Comparison of ENCODE assay signal across 24 cellular contexts in genomic region chr6:40227735-40228134, GRCh38.
DNase-seq lines count a peak whose midpoint lies in the region; ATAC-seq, FAIRE-seq and TF ChIP-seq lines count a peak whose summit lies in the region.
"Had no signal": no experiment of that assay in that cellular context is flagged by ENCODE, and none has a peak within 500 bp of the region (broad histone marks: within the 10 kb centered on the region; RNA-seq: fewer than 3 reads in every experiment).

No MANE protein-coding gene starts in this region.

- H3K9me3 Mint-ChIP-seq in GM23338, result no peaks in the 10 kb centered on the region

- no peaks in the 10 kb centered on the region for H3K27me3 ChIP-seq in GM23338 (ENCODE audit: insufficient read depth)
- H3K27me3 ChIP-seq in H1 (replicated peaks in 1 of 4; ENCODE audit: control insufficient read depth in 3 of 4, extremely low read depth in 1 of 4, insufficient read depth in 3 of 4, low read length in 3 of 4), result no peaks in the 10 kb centered on the region
- no peaks in the 10 kb centered on the region for H3K27me3 ChIP-seq in aorta (ENCODE audit: control insufficient read depth in 1 of 2, insufficient read depth in 2 of 2, low read length in 1 of 2)
- H3K27me3 ChIP-seq: BLaER1 treated with 17β-estradiol and CSF1 and Interleukin-3, amounts not matched to agents 10 nM and 100 nM had no signal

- WGBS in H1 (ENCODE audit: extremely low coverage in 1 of 2, insufficient coverage in 1 of 2, insufficient read length in 1 of 2, insufficient replicate concordance in 2 of 2, low coverage in 1 of 2, low lambda C conversion rate in 2 of 2, missing lambda C conversion rate in 1 of 2), 2 experiments, result 62% methylated on average over 8 of the region's 8 CpGs; no CpG with 5 or more reads in 1 of the 2 experiments
- 66 to 74% methylated on average over 8 of the region's 8 CpGs for WGBS in aorta, 2 donors

- H3K27ac Mint-ChIP-seq in GM23338, result no peak overlapping the region
- H3K27ac Mint-ChIP-seq: B cell; CD4-positive, alpha-beta T cell; CD8-positive, alpha-beta T cell had no signal

- POLR2A ChIA-PET in H1 (lab: Charles Lee; ENCODE audit: partially characterized antibody), result interaction anchor here (1.2 kb wide), 1 partner anchor 9 kb away, joined by 3 read pairs; no protein-coding TSS in a partner anchor

- H3K4me1 ChIP-seq in GM23338 (ENCODE audit: insufficient read depth) (no peaks in the 10 kb centered on the region), H1 (replicated peaks in 1 of 4; ENCODE audit: control insufficient read depth in 3 of 4, insufficient read depth in 4 of 4, low read length in 3 of 4) (peaks cover 0 to 6% (median 3%) of the 10 kb centered on the region in 4 experiments; a peak in 3 of 7 replicates), aorta (ENCODE audit: control insufficient read depth in 1 of 2, insufficient read depth in 2 of 2, low read length in 2 of 2) (no peaks in the 10 kb centered on the region)
- H3K4me1 ChIP-seq: A549; BLaER1 treated with 17β-estradiol and CSF1 and Interleukin-3, amounts not matched to agents 10 nM and 100 nM had no signal

- TF ChIP-seq CTCF in GM23338 (conservative IDR thresholded peaks at IDR 0.05; ENCODE audit: low read depth in 2 of 2) (no peak), H1 (IDR thresholded peaks at IDR 0.05; ENCODE audit: control extremely low read depth in 1 of 3, insufficient read depth in 1 of 3, low read depth in 1 of 3, low read length in 3 of 3) (no peak)

- H3K23ac ChIP-seq in H1 (ENCODE audit: insufficient read length), result no peak overlapping the region

- no peak for TF ChIP-seq RAD21 in H1 (IDR thresholded peaks at IDR 0.05 in 1 of 2, conservative IDR thresholded peaks at IDR 0.05 in 1 of 2; ENCODE audit: low read depth in 2 of 2, low read length in 2 of 2)

- H3K27ac ChIP-seq in GM23338 (ENCODE audit: low read depth) (no peak overlapping the region), H1 (ENCODE audit: low read depth, low read length) (no peak overlapping the region), aorta (ENCODE audit: low read depth in 1 of 2, low read length in 2 of 2) (no peak overlapping the region)
- H3K27ac ChIP-seq: 22Rv1; A549; BLaER1 treated with 17β-estradiol and CSF1 and Interleukin-3, amounts not matched to agents 10 nM and 100 nM; C4-2B had no signal

- no peak overlapping the region for H2BK5ac ChIP-seq in H1 (ENCODE audit: low read depth, low read length)

- H3K4me3 ChIP-seq in GM23338 (no peak overlapping the region), H1 (ENCODE audit: extremely low read depth in 1 of 4, insufficient read depth in 2 of 4, low read depth in 3 of 4, low read length in 4 of 4) (no peak overlapping the region), aorta (ENCODE audit: low read length in 2 of 2) (no peak overlapping the region)
- H3K4me3 ChIP-seq: A549; BLaER1 treated with 17β-estradiol and CSF1 and Interleukin-3, amounts not matched to agents 10 nM and 100 nM; GM12878 had no signal

- no peak overlapping the region for H3K14ac ChIP-seq in H1 (ENCODE audit: insufficient read length)

- no peak overlapping the region for H2BK20ac ChIP-seq in H1 (ENCODE audit: low read length)

- H2BK120ac ChIP-seq in H1 (replicated peaks; ENCODE audit: low read depth, low read length), result no peak overlapping the region

- DNase-seq in COLO668 (lab: John Stamatoyannopoulos, UW; ENCODE audit: unreplicated experiment) (peak; percentile 2), GM23338 (ENCODE audit: low spot score) (peak; percentile 7), NCI-H510A treated with DMSO at 0.1 percent for 48 hours (lab: John Stamatoyannopoulos, UW) (peak; percentile 19), H1 (ENCODE audit: low read depth in 1 of 2, low spot score in 2 of 2) (no peak), left lobe of liver (ENCODE audit: low spot score) (no peak), LoVo (ENCODE audit: low spot score) (no peak), aorta (no peak)
- no peak for DNase-seq in stimulated activated CD8-positive, alpha-beta memory T cell treated with anti-CD3 and anti-CD28 coated beads, Interleukin-4, amount 100 ng/mL, for 48 hours
- DNase-seq: AML-193; CD4-positive, alpha-beta T cell; CD8-positive, alpha-beta T cell; COR-L47; DMS79 treated with DMSO at 0.1 percent for 48 hours; EL; GDM1 had no signal

- H4K91ac ChIP-seq in H1 (replicated peaks; ENCODE audit: insufficient read length, low read length), result no peak overlapping the region

- no peaks in the 10 kb centered on the region for H3K79me2 ChIP-seq in GM23338 (replicated peaks; ENCODE audit: insufficient read depth)
- H3K79me2 ChIP-seq in H1 (ENCODE audit: control insufficient read depth in 1 of 2, insufficient read depth in 2 of 2, low read length in 2 of 2), result no peaks in the 10 kb centered on the region

- no peaks in the 10 kb centered on the region for H3K79me1 ChIP-seq in H1 (ENCODE audit: low read depth, low read length)

- no peak overlapping the region for H3K9ac ChIP-seq in H1 (replicated peaks in 1 of 4; ENCODE audit: extremely low read depth in 1 of 4, low read depth in 3 of 4, low read length in 3 of 4)
- H3K9ac ChIP-seq: BLaER1 treated with 17β-estradiol and CSF1 and Interleukin-3, amounts not matched to agents 10 nM and 100 nM had no signal

- no peak overlapping the region for H3K56ac ChIP-seq in H1 (replicated peaks; ENCODE audit: insufficient read length, low read depth, low read length)

- H2BK12ac ChIP-seq in H1 (ENCODE audit: low read depth, low read length), result no peak overlapping the region

- no peaks in the 10 kb centered on the region for H3K23me2 ChIP-seq in H1 (ENCODE audit: low read depth, low read length)

- no peak overlapping the region for H2BK15ac ChIP-seq in H1 (ENCODE audit: low read length)

- H3K4me3 Mint-ChIP-seq in GM23338, result no peak overlapping the region
- H3K4me3 Mint-ChIP-seq: B cell; CD4-positive, alpha-beta T cell; CD8-positive, alpha-beta T cell had no signal

- H4K5ac ChIP-seq in H1 (ENCODE audit: insufficient read length, low read depth, low read length), result no peak overlapping the region

- no peaks in the 10 kb centered on the region for H3K36me3 Mint-ChIP-seq in GM23338 (ENCODE audit: low read depth)
- H3K36me3 Mint-ChIP-seq: CD8-positive, alpha-beta T cell had no signal

- CTCF ChIA-PET in H1 (lab: Charles Lee; ENCODE audit: partially characterized antibody), result no interaction called here

- H2AFZ ChIP-seq in GM23338 (peak overlapping the region; percentile 56; the same call in 1 of the 2 replicates), H1 (ENCODE audit: low read length) (no peak overlapping the region)

- H4K8ac ChIP-seq in H1 (ENCODE audit: extremely low read depth, insufficient read depth, low read length), result no peak overlapping the region

- intact Hi-C loops in aorta (cut with DNase I), result no loop called here

- H3K9me3 ChIP-seq in H1 (ENCODE audit: insufficient read depth in 2 of 2, low read depth in 1 of 2, low read length in 1 of 2), result 0 out of 4 replicates have a peak, but pooled peaks cover 0 to 3% of the 10 kb centered on the region in 2 experiments
- H3K9me3 ChIP-seq in aorta (ENCODE audit: control insufficient read depth, low read length), result no peaks in the 10 kb centered on the region
- H3K9me3 ChIP-seq: A549 had no signal

- no peaks in the 10 kb centered on the region for H3K36me3 ChIP-seq in GM23338 (ENCODE audit: insufficient read depth)
- no peaks in the 10 kb centered on the region for H3K36me3 ChIP-seq in H1 (ENCODE audit: control insufficient read depth in 2 of 4, insufficient read depth in 4 of 4, low read length in 3 of 4)
- H3K36me3 ChIP-seq in aorta (ENCODE audit: control insufficient read depth in 1 of 2, insufficient read depth in 2 of 2, low read length in 1 of 2), result no peaks in the 10 kb centered on the region
- H3K36me3 ChIP-seq: BLaER1 treated with 17β-estradiol and CSF1 and Interleukin-3, amounts not matched to agents 10 nM and 100 nM had no signal

- H2AK5ac ChIP-seq in H1 (ENCODE audit: low read depth, low read length), result no peak overlapping the region

- TF ChIP-seq POLR2A in H1 (IDR thresholded peaks at IDR 0.05; ENCODE audit: control extremely low read depth in 1 of 2, low read depth in 2 of 2, low read length in 2 of 2), result no peak

- no peak overlapping the region for H3K4ac ChIP-seq in H1 (replicated peaks; ENCODE audit: insufficient read length, low read depth, low read length)

- H4K20me1 ChIP-seq in GM23338 (replicated peaks; ENCODE audit: insufficient read depth) (no peaks in the 10 kb centered on the region), H1 (replicated peaks in 1 of 2; ENCODE audit: control insufficient read depth in 1 of 2, insufficient read depth in 2 of 2, low read length in 2 of 2) (no peaks in the 10 kb centered on the region)
- H4K20me1 ChIP-seq: BLaER1 treated with 17β-estradiol and CSF1 and Interleukin-3, amounts not matched to agents 10 nM and 100 nM had no signal

- H3K18ac ChIP-seq in H1 (ENCODE audit: extremely low read depth, low read length), result no peak overlapping the region

- H3K4me1 Mint-ChIP-seq in GM23338, result peaks cover 13% of the 10 kb centered on the region; the same call in 2 of the 3 replicates
- H3K4me1 Mint-ChIP-seq: B cell had no signal

- no peak for FAIRE-seq in H1 (lab: Jason Lieb, UNC)
- FAIRE-seq: A549, D721Med, GM12878, GM12892, GM18507 had no signal

- no peaks in the 10 kb centered on the region for H3F3A ChIP-seq in GM23338 (replicated peaks; ENCODE audit: low read depth)

- H3K27me3 Mint-ChIP-seq in GM23338 (ENCODE audit: insufficient read depth, low read depth, poor library complexity), result peaks cover 6% of the 10 kb centered on the region

- peaks cover 22% of the 10 kb centered on the region for H3K9me2 ChIP-seq in GM23338 (ENCODE audit: insufficient read depth)

- TF ChIP-seq EP300 in H1 (IDR thresholded peaks at IDR 0.05; ENCODE audit: borderline replicate concordance in 1 of 2, low read depth in 2 of 2, low read length in 2 of 2), result no peak

- H3K4me2 ChIP-seq in GM23338, result no peak overlapping the region
- no peak overlapping the region for H3K4me2 ChIP-seq in H1 (ENCODE audit: insufficient read depth in 1 of 2, low read depth in 2 of 2, low read length in 2 of 2)
- H3K4me2 ChIP-seq: A549; BLaER1 treated with 17β-estradiol and CSF1 and Interleukin-3, amounts not matched to agents 10 nM and 100 nM had no signal

- ATAC-seq in GM23338 (no peak; the same call in 2 of the 3 replicates), left lobe of liver (no peak), aorta (ENCODE audit: low FRiP score) (no peak)
- ATAC-seq: A549; CD8-positive, alpha-beta T cell; GM12878 had no signal

TF ChIP-seq in GM23338, 12 proteins besides CTCF, POLR2A, EP300 and RAD21 (continues in another document):
- TF ChIP-seq EZH2 (IDR thresholded peaks at IDR 0.05; ENCODE audit: low read depth, unreplicated experiment) (no peak), ZNF331 (CRISPR knock-in tag; IDR thresholded peaks at IDR 0.05; ENCODE audit: low read depth) (no peak), JUNB (IDR thresholded peaks at IDR 0.05; ENCODE audit: unreplicated experiment) (no peak), STAT1 (IDR thresholded peaks at IDR 0.05; ENCODE audit: unreplicated experiment) (no peak)

TF ChIP-seq in H1, 55 proteins besides CTCF, POLR2A, EP300 and RAD21 (continues in another document):
- TF ChIP-seq POLR2AphosphoS5 (IDR thresholded peaks at IDR 0.05; ENCODE audit: low read depth, low read length), result no peak
- no peak for TF ChIP-seq GTF2F1 (IDR thresholded peaks at IDR 0.05; ENCODE audit: borderline replicate concordance, low read depth, low read length)

Comparison
In these comparisons a context has a peak if more than half of its experiments do, and no peak if none do; other contexts are left out.
1. DNase-seq: peak in COLO668 (single experiment), GM23338 (single experiment) and NCI-H510A treated with DMSO at 0.1 percent for 48 hours (single experiment); none in H1 (0 of 2), left lobe of liver (single experiment), stimulated activated CD8-positive, alpha-beta memory T cell treated with anti-CD3 and anti-CD28 coated beads, Interleukin-4, amount 100 ng/mL, for 48 hours (single experiment), LoVo (single experiment) and aorta (0 of 2).